ENCODE assay signal across 8 cellular contexts in the genomic region with DNA sequence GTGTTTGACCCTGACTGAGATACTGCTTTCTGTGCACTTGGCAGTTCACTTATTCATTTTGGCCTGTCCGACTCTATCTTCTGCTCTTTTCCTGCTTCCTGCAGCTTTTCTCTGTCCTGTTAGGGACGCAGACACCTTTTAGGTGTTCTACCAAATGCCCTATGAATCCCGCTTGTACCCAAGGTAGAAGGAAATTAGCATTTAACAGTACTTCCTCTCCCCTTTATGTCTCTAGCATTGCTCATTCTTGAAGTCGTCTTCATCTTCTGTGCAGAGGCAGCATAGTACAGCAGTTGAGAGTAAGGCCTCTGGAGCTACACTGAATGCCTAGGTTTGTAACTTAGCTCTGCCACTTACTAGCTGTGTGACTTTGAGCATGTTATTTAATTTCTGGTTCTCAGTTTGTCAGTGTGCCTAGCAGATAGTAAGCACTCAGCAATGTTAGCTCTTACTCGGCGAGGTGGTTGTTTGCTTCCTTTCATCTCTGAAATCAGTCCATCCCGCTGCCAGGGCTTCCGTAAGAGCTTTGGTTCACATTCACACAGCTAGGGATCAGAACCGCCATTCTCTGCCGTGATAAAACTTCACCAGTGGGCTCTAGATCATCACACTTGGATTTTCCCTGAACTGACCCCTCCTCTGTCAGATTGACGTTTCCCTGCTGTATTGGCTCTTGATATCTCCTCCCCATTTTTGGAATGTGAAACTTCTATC. TPM values are rescaled to one million over a fixed set of nuclear protein-coding genes. Genes with fewer than 3 reads are reported as not detected.
A peak's percentile ranks its signal among the peaks of the same experiment; 100 is the strongest.
DNase-seq lines count a peak whose midpoint lies in the region; ATAC-seq and TF ChIP-seq lines count a peak whose summit lies in the region.

No MANE protein-coding gene starts in this region.

- H3K36me3 ChIP-seq in DND-41 (ENCODE audit: insufficient read depth, low read length) (peaks cover 55% of the 10 kb centered on the region), PC-3 (ENCODE audit: low read depth, low read length) (peaks cover 10% of the 10 kb centered on the region; the same call in 1 of the 2 replicates), endocrine pancreas (ENCODE audit: control insufficient read depth, insufficient read depth, low read length) (no peaks in the 10 kb centered on the region), ovary (no peaks in the 10 kb centered on the region), aorta (ENCODE audit: control insufficient read depth in 1 of 2, insufficient read depth in 2 of 2, low read length in 1 of 2) (peaks cover 0 to 3% of the 10 kb centered on the region in 2 donors)

- no TSS peak for BruUV-seq in PC-3 (replicated peaks; lab: Mats Ljungman, UMichigan)

- no peaks in the 10 kb centered on the region for H3K9me3 ChIP-seq in DND-41 (ENCODE audit: insufficient read depth, low read length, severe bottlenecking)
- no peaks in the 10 kb centered on the region for H3K9me3 ChIP-seq in PC-3 (ENCODE audit: low read length)
- H3K9me3 ChIP-seq in endocrine pancreas (ENCODE audit: control insufficient read depth, low read length), result no peaks in the 10 kb centered on the region
- no peaks in the 10 kb centered on the region for H3K9me3 ChIP-seq in ovary
- H3K9me3 ChIP-seq in aorta (ENCODE audit: control insufficient read depth, low read length), result no peaks in the 10 kb centered on the region

- POLR2A ChIA-PET in PC-3 (lab: Charles Lee; ENCODE audit: unreplicated experiment), result no interaction called here

- H3K27ac ChIP-seq in DND-41 (ENCODE audit: low read length) (peak overlapping the region; percentile 87), PC-3 (ENCODE audit: low read length) (no peak overlapping the region), ovary (no peak overlapping the region), aorta (ENCODE audit: low read depth in 1 of 2, low read length in 2 of 2) (no peak overlapping the region)

- TF ChIP-seq EP300 in ovary (IDR thresholded peaks at IDR 0.05), result no peak

- no peak for TF ChIP-seq POLR2A in ovary (IDR thresholded peaks at IDR 0.05)

- DNase-seq in DND-41, result no peak
- no peak for DNase-seq in PC-3
- DNase-seq in ovary, result no peak
- DNase-seq in occipital lobe (lab: John Stamatoyannopoulos, UW), result no peak
- DNase-seq in DMS153 treated with DMSO at 0.1 percent for 48 hours (lab: John Stamatoyannopoulos, UW; ENCODE audit: unreplicated experiment), result no peak
- DNase-seq in aorta, result no peak

- TF ChIP-seq CTCF in DND-41 (IDR thresholded peaks at IDR 0.05; ENCODE audit: borderline replicate concordance, extremely low read depth, low read length, poor library complexity, severe bottlenecking), result no peak
- no peak for TF ChIP-seq CTCF in PC-3 (conservative IDR thresholded peaks at IDR 0.05; ENCODE audit: low read depth, low read length)
- TF ChIP-seq CTCF in ovary (IDR thresholded peaks at IDR 0.05), result no peak

- no peaks in the 10 kb centered on the region for H3F3A ChIP-seq in PC-3 (ENCODE audit: low read length, unreplicated experiment)

- H2AFZ ChIP-seq in DND-41 (ENCODE audit: low read depth, low read length) (no peak overlapping the region), PC-3 (ENCODE audit: low read length) (no peak overlapping the region)

- WGBS in ovary, 3 donors, result 37 to 51% (median 38%) methylated on average over 11 of the region's 11 CpGs
- 73% methylated on average over 11 of the region's 11 CpGs for WGBS in aorta, 2 donors

- ATAC-seq in DND-41 (ENCODE audit: insufficient read depth, low read depth) (no peak), PC-3 (no peak), GM21528 (IDR thresholded peaks at IDR 0.05; ENCODE audit: low FRiP score, unreplicated experiment) (no peak), aorta (ENCODE audit: low FRiP score) (no peak)

- peak overlapping the region; percentile 85 for H3K4me2 ChIP-seq in DND-41 (ENCODE audit: insufficient read depth, low read length)
- H3K4me2 ChIP-seq in PC-3 (ENCODE audit: low read length), result peak overlapping the region; percentile 99

- intact Hi-C loops in PC-3 (cut with micrococcal nuclease), result no loop called here
- intact Hi-C loops in ovary (cut with DNase I), result no loop called here
- intact Hi-C loops in aorta (cut with DNase I), result loop anchor here in 1 of 2 donors (2.0 kb wide), 1 partner anchor 59 kb away; no protein-coding TSS in a partner anchor

- H3K4me3 ChIP-seq in DND-41 (ENCODE audit: low read depth in 1 of 2, low read length in 2 of 2) (peak overlapping the region; percentile 63 to 71), PC-3 (ENCODE audit: low read length) (peak overlapping the region; percentile 94), endocrine pancreas (ENCODE audit: control insufficient read depth, insufficient read depth, low read length) (peak overlapping the region; percentile 80), ovary (peak overlapping the region; percentile 88), aorta (ENCODE audit: low read length in 2 of 2) (peak overlapping the region in 1 of 2 donors; percentile 53)

- peak overlapping the region; percentile 93 for H3K9ac ChIP-seq in DND-41 (ENCODE audit: low read depth, low read length)
- peak overlapping the region; percentile 97 for H3K9ac ChIP-seq in PC-3 (ENCODE audit: low read length)
- peak overlapping the region; percentile 92 for H3K9ac ChIP-seq in endocrine pancreas (ENCODE audit: control insufficient read depth, insufficient read depth, low read length)

- H3K4me1 ChIP-seq in DND-41 (ENCODE audit: insufficient read depth, low read length) (peaks cover 52% of the 10 kb centered on the region), PC-3 (ENCODE audit: insufficient read depth, low read length) (peaks cover 15% of the 10 kb centered on the region), endocrine pancreas (ENCODE audit: control insufficient read depth, insufficient read depth, low read length) (no peaks in the 10 kb centered on the region), ovary (ENCODE audit: insufficient read depth) (peaks cover 18% of the 10 kb centered on the region), aorta (ENCODE audit: control insufficient read depth in 1 of 2, insufficient read depth in 2 of 2, low read length in 2 of 2) (no peaks in the 10 kb centered on the region)

- no peaks in the 10 kb centered on the region for H3K9me2 ChIP-seq in PC-3 (replicated peaks; ENCODE audit: low read length)

- peaks cover 53% of the 10 kb centered on the region for H4K20me1 ChIP-seq in DND-41 (ENCODE audit: insufficient read depth, low read length)
- peaks cover 53% of the 10 kb centered on the region for H4K20me1 ChIP-seq in PC-3 (ENCODE audit: low read length)

- H3K27me3 ChIP-seq in DND-41 (ENCODE audit: insufficient read depth, low read length, poor library complexity) (no peaks in the 10 kb centered on the region), PC-3 (ENCODE audit: low read length) (no peaks in the 10 kb centered on the region), endocrine pancreas (ENCODE audit: control insufficient read depth, insufficient read depth, low read length) (no peaks in the 10 kb centered on the region), ovary (no peaks in the 10 kb centered on the region), aorta (ENCODE audit: control insufficient read depth in 1 of 2, insufficient read depth in 2 of 2, low read length in 1 of 2) (no peaks in the 10 kb centered on the region)

- CTCF ChIA-PET in PC-3 (lab: Charles Lee), result no interaction called here

- peaks cover 76% of the 10 kb centered on the region for H3K79me2 ChIP-seq in DND-41 (ENCODE audit: insufficient read depth, low read length)
- peaks cover 73% of the 10 kb centered on the region for H3K79me2 ChIP-seq in PC-3 (ENCODE audit: low read length)

RNA-seq across cellular contexts. Expression of a gene that starts 1.4 kb away (rescaled TPM):
- 517 and 538 TPM in 2 replicates for total RNA-seq in PC-3 (2014; rRNA removed)
- total RNA-seq in ovary, result 100 to 1,000 TPM; 143 to 272 (median 220) TPM
- polyA plus RNA-seq in ovary, result 100 to 1,000 TPM; 157 to 289 TPM
- total RNA-seq in occipital lobe, result 164 TPM
- 100 to 1,000 TPM; 128 to 157 TPM for total RNA-seq in aorta
- polyA plus RNA-seq in aorta, result 100 to 1,000 TPM; 132 to 154 TPM

RNA-seq across cellular contexts. Expression of a gene that starts 2.4 kb away (rescaled TPM):
- 62.5 and 65.7 TPM in 2 replicates for total RNA-seq in PC-3 (2014; rRNA removed)
- total RNA-seq in ovary, result 10 to 100 TPM in 6 of 7 donors, 1 to 10 TPM in 1; 7.7 to 19.7 (median 12.2) TPM
- polyA plus RNA-seq in ovary, result 10 to 100 TPM in 1 of 2 donors, 1 to 10 TPM in 1; 9.7 to 11.8 TPM
- 5.9 TPM for total RNA-seq in occipital lobe
- 10 to 100 TPM; 12.4 to 15.9 TPM for total RNA-seq in aorta
- 10 to 100 TPM; 25.9 to 54.8 TPM for polyA plus RNA-seq in aorta

RNA-seq across cellular contexts. Expression of a gene that starts 21.4 kb away (rescaled TPM):
- total RNA-seq in PC-3 (2014; rRNA removed) (47.1 and 49.4 TPM in 2 replicates), ovary (10 to 100 TPM; 14.1 to 37.9 (median 27.3) TPM), occipital lobe (20.0 TPM), aorta (10 to 100 TPM; 17.9 to 23.0 TPM)
- polyA plus RNA-seq in ovary (10 to 100 TPM; 18.2 to 21.6 TPM), aorta (10 to 100 TPM in 1 of 2 donors, 1 to 10 TPM in 1; 4.3 to 17.3 TPM)

RNA-seq across cellular contexts. Expression of a gene that starts 33.1 kb away (rescaled TPM):
- total RNA-seq in PC-3 (2014; rRNA removed), result 0.07 TPM in 1 of 2 replicates, not detected in the other
- total RNA-seq in ovary, result not detected
- polyA plus RNA-seq in ovary, result not detected
- not detected for total RNA-seq in occipital lobe
- not detected for total RNA-seq in aorta
- polyA plus RNA-seq in aorta, result not detected

RNA-seq across cellular contexts. Expression of a gene that starts 48.8 kb away (rescaled TPM):
- total RNA-seq in PC-3 (2014; rRNA removed) (4.2 and 7.7 TPM in 2 replicates), ovary (1 to 10 TPM; 1.7 to 3.1 (median 3.0) TPM), occipital lobe (27.0 TPM), aorta (1 to 10 TPM; 3.3 to 4.7 TPM)
- polyA plus RNA-seq in ovary (1 to 10 TPM; 2.4 to 2.9 TPM), aorta (1 to 10 TPM in 1 of 2 donors, under 1 TPM in 1; 0.25 to 1.2 TPM)
